8 cellular contexts compared by ENCODE assay signal in the genomic region with DNA sequence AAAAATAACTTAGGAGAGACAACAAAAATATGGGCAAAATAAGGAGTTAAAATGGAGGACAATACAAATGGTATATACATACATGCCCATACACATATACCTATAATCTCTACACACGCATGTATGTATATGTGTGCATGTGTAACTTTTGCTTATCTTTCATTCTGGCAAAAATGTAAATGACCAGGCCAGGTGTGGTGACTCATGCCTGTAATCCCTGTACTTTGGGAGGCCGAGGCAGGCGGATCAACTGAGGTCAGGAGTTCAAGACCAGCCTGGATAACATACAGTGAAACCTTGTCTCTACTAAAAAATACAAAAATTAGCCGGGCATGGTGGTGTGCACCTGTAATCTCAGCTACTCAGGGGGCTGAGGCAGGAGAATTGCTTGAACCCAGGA. TPM values are rescaled to one million over a fixed set of nuclear protein-coding genes. Genes with fewer than 3 reads are reported as not detected.
DNase-seq lines count a peak whose midpoint lies in the region; ATAC-seq, FAIRE-seq and TF ChIP-seq lines count a peak whose summit lies in the region.
"Not testable (repeated sequence)": the region's sequence is repeated elsewhere in the genome, so short reads cannot be mapped to it uniquely, and the experiment has no call there.
"Had no signal": no experiment of that assay in that cellular context is flagged by ENCODE, and none has a peak within 500 bp of the region (broad histone marks: within the 10 kb centered on the region; RNA-seq: fewer than 3 reads in every experiment).

No MANE protein-coding gene starts in this region.

- 93% methylated on average over 4 of the region's 4 CpGs for WGBS in A549 (ENCODE audit: missing lambda C conversion rate)
- 95 to 100% methylated on average over 4 of the region's 4 CpGs for WGBS in endodermal cell (ENCODE audit: insufficient coverage in 1 of 2, insufficient read length in 1 of 2), 2 experiments

- H3K4me1 ChIP-seq in A549 (peaks cover 31% of the 10 kb centered on the region), HCT116 (ENCODE audit: control insufficient read depth in 1 of 2, insufficient read depth in 2 of 2, low read length in 2 of 2) (peaks cover 7 to 40% of the 10 kb centered on the region in 2 experiments; a peak in 3 of 4 replicates)
- not testable (repeated sequence) for H3K4me1 ChIP-seq in endodermal cell (ENCODE audit: control insufficient read depth, insufficient read depth, low read length)

- not testable (repeated sequence) for H3K9me2 ChIP-seq in HCT116 (ENCODE audit: insufficient read depth)

- H3K9me3 Mint-ChIP-seq in endodermal cell, result peaks cover 14% of the 10 kb centered on the region

- H4K20me1 ChIP-seq in HCT116 (ENCODE audit: insufficient read depth), result not testable (repeated sequence)

- ATAC-seq in A549, T-helper 17 cell: not testable (repeated sequence)
- ATAC-seq in HCT116, result peak; percentile 42

- POLR2A ChIA-PET in A549 (lab: Yijun Ruan, JAX), result interaction anchor here (0.6 to 1.8 kb wide), 2 partner anchors 19 kb away, joined by 3 to 10 read pairs; a partner anchor contains a TSS
- POLR2A ChIA-PET in HCT116 (lab: Charles Lee), result interaction anchor here (3.4 kb wide), 1 partner anchor 19 kb away, joined by 18 read pairs; a partner anchor contains a TSS

- not testable (repeated sequence) for FAIRE-seq in A549 (lab: Jason Lieb, UNC)

- peaks cover 23% of the 10 kb centered on the region for H3K4me1 Mint-ChIP-seq in T-helper 17 cell
- H3K4me1 Mint-ChIP-seq in endodermal cell, result not testable (repeated sequence)

- not testable (repeated sequence) for H3K4me3 ChIP-seq in A549; HCT116 (replicated peaks in 1 of 2; ENCODE audit: low read depth in 1 of 2, low read length in 2 of 2); endodermal cell (ENCODE audit: low read length)

- not testable (repeated sequence) for H3K79me2 ChIP-seq in HCT116 (ENCODE audit: insufficient read depth, low read length)

- H3K36me3 ChIP-seq in HCT116 (ENCODE audit: control insufficient read depth in 1 of 2, insufficient read depth in 2 of 2, low read length in 2 of 2); endodermal cell (ENCODE audit: control insufficient read depth, insufficient read depth, low read length): not testable (repeated sequence)

- not testable (repeated sequence) for TF ChIP-seq RAD21 in A549 (conservative IDR thresholded peaks at IDR 0.05 in 1 of 2, IDR thresholded peaks at IDR 0.05 in 1 of 2); HCT116 (IDR thresholded peaks at IDR 0.05; ENCODE audit: low read depth)

- TF ChIP-seq CTCF in A549 (IDR thresholded peaks at IDR 0.05); HCT116 (IDR thresholded peaks at IDR 0.05 in 2 of 3, conservative IDR thresholded peaks at IDR 0.05 in 1 of 3; ENCODE audit: borderline replicate concordance in 1 of 3, insufficient read depth in 1 of 3, low read depth in 2 of 3, low read length in 2 of 3); endodermal cell (conservative IDR thresholded peaks at IDR 0.05): not testable (repeated sequence)

- H3K9me3 ChIP-seq in A549; HCT116 (ENCODE audit: control insufficient read depth in 1 of 2, insufficient read depth in 1 of 2, low read depth in 1 of 2, low read length in 2 of 2); T-helper 17 cell (ENCODE audit: control insufficient read depth, low read length, poor library complexity, severe bottlenecking); endodermal cell (ENCODE audit: control insufficient read depth, low read length): not testable (repeated sequence)

- CTCF ChIA-PET in A549 (lab: Yijun Ruan, JAX); HCT116 (lab: Charles Lee): not testable (repeated sequence)

- H2AFZ ChIP-seq in HCT116 (ENCODE audit: low read depth, low read length, poor library complexity, severe bottlenecking), result not testable (repeated sequence)

- H3K27me3 Mint-ChIP-seq in T-helper 17 cell; endodermal cell (ENCODE audit: insufficient read depth): not testable (repeated sequence)

- not testable (repeated sequence) for H3K4me2 ChIP-seq in A549
- peak overlapping the region; percentile 41 for H3K4me2 ChIP-seq in HCT116 (ENCODE audit: low read length)

- not testable (repeated sequence) for H3K9ac ChIP-seq in HCT116 (ENCODE audit: low read length); endodermal cell (ENCODE audit: extremely low read depth, low read length, poor library complexity, severe bottlenecking)

- BruUV-seq in HCT116 (replicated peaks; lab: Mats Ljungman, UMichigan), result not testable (repeated sequence)

- H3K27ac Mint-ChIP-seq in T-helper 17 cell, result peak overlapping the region; percentile 95
- peak overlapping the region; percentile 4 for H3K27ac Mint-ChIP-seq in endodermal cell

- RAD21 ChIA-PET in HCT116 (lab: Charles Lee; ENCODE audit: low non-redundant PET in 1 of 2, low total read pairs in 2 of 2, uncharacterized antibody in 2 of 2, unreplicated experiment in 2 of 2), result not testable (repeated sequence)

- not testable (repeated sequence) for H3K36me3 Mint-ChIP-seq in T-helper 17 cell (ENCODE audit: low read depth)
- peaks cover 37% of the 10 kb centered on the region for H3K36me3 Mint-ChIP-seq in endodermal cell (ENCODE audit: low read depth)

- intact Hi-C loops in HCT116 (cut with micrococcal nuclease), result not testable (repeated sequence)

- not testable (repeated sequence) for H3K27ac ChIP-seq in A549; HCT116 (ENCODE audit: low read depth, low read length); endodermal cell (ENCODE audit: low read depth, low read length)

- TF ChIP-seq POLR2A in A549 (IDR thresholded peaks at IDR 0.05; ENCODE audit: low read length); HCT116 (IDR thresholded peaks at IDR 0.05; ENCODE audit: borderline replicate concordance, extremely low read depth, insufficient read depth, insufficient read length): not testable (repeated sequence)

- TF ChIP-seq EP300 in A549 (IDR thresholded peaks at IDR 0.05), result not testable (repeated sequence)

- not testable (repeated sequence) for DNase-seq in A549 (ENCODE audit: low read depth in 1 of 2, low spot score in 1 of 2); HCT116 (ENCODE audit: low read depth, low spot score); T-helper 17 cell; endodermal cell
- peak; percentile 35 for DNase-seq in mesenteric fat pad (ENCODE audit: low spot score)

- H3K27me3 ChIP-seq in HCT116 (ENCODE audit: insufficient read depth, low read length); endodermal cell (ENCODE audit: control insufficient read depth, insufficient read depth, low read length, poor library complexity, severe bottlenecking): not testable (repeated sequence)

- not testable (repeated sequence) for H3K4me3 Mint-ChIP-seq in T-helper 17 cell, endodermal cell

TF ChIP-seq in A549, 52 proteins besides CTCF, POLR2A, EP300 and RAD21:
- TF ChIP-seq FOSL2 (IDR thresholded peaks at IDR 0.05), result not testable (repeated sequence)
- peak; percentile 18; the same call in 1 of the 2 replicates for TF ChIP-seq FOSL2 (CRISPR knock-in tag; IDR thresholded peaks at IDR 0.05)

TF ChIP-seq in HCT116, 20 proteins besides CTCF, POLR2A, EP300 and RAD21:
- TF ChIP-seq SP1 (IDR thresholded peaks at IDR 0.05; ENCODE audit: low read depth) (peak; percentile 16; the same call in 1 of the 2 replicates), JUND (IDR thresholded peaks at IDR 0.05) (0 out of 2 replicates have a peak, but pooled peaks have one; percentile 10)

RNA-seq across cellular contexts. Expression of a gene that starts 18.9 kb away (rescaled TPM):
- 145 and 202 TPM in 2 replicates for polyA plus RNA-seq in A549 (2011; rRNA removed)
- 54.2 and 63.4 TPM in 2 replicates for polyA plus RNA-seq in A549 (2012; cell fraction: cytosol; rRNA removed)
- 178 and 186 TPM in 2 replicates for polyA plus RNA-seq in A549 (2012; cell fraction: nucleus; rRNA removed)
- polyA plus RNA-seq in A549 (2017; fragmentation: RNase III; extraction: RNeasy Plus Mini Kit Qiagen cat#74134 plus additional on column Dnase treatment), result 77.5 to 80.0 TPM (median 78.6 TPM) in 3 replicates
- 144 and 151 TPM in 2 replicates for polyA minus RNA-seq in A549 (2011; rRNA and poly(A)+ RNA removed)
- 146 TPM for total RNA-seq in HCT116 (2021; ENCODE audit: unreplicated experiment)
- 91.8 and 97.3 TPM in 2 replicates for polyA plus RNA-seq in HCT116 (2012)
- 1,000 to 10,000 TPM in 1 of 2 donors, 100 to 1,000 TPM in 1; 776 to 1,091 TPM for total RNA-seq in T-helper 17 cell
- total RNA-seq in endodermal cell, result 100 to 1,000 TPM; 133 to 173 TPM
- polyA plus RNA-seq in endodermal cell (2013, experiment 1 of 2), result 132 TPM
- polyA plus RNA-seq in endodermal cell (2013, experiment 2 of 2), result 134 TPM
- 697 TPM for total RNA-seq in mesenteric fat pad

RNA-seq across cellular contexts. Expression of a gene that starts 31.1 kb away (rescaled TPM):
- polyA plus RNA-seq in A549 (2011; rRNA removed), result 61.2 and 67.9 TPM in 2 replicates
- 44.7 and 49.2 TPM in 2 replicates for polyA plus RNA-seq in A549 (2012; cell fraction: cytosol; rRNA removed)
- polyA plus RNA-seq in A549 (2012; cell fraction: nucleus; rRNA removed), result 19.4 and 22.9 TPM in 2 replicates
- 117 to 128 TPM (median 121 TPM) in 3 replicates for polyA plus RNA-seq in A549 (2017; fragmentation: RNase III; extraction: RNeasy Plus Mini Kit Qiagen cat#74134 plus additional on column Dnase treatment)
- 23.9 and 24.4 TPM in 2 replicates for polyA minus RNA-seq in A549 (2011; rRNA and poly(A)+ RNA removed)
- total RNA-seq in HCT116 (2021; ENCODE audit: unreplicated experiment), result 130 TPM
- 73.2 and 101 TPM in 2 replicates for polyA plus RNA-seq in HCT116 (2012)
- total RNA-seq in T-helper 17 cell, result 100 to 1,000 TPM; 152 to 173 TPM
- 100 to 1,000 TPM; 266 to 364 TPM for total RNA-seq in endodermal cell
- polyA plus RNA-seq in endodermal cell (2013, experiment 1 of 2), result 140 TPM
- 146 TPM for polyA plus RNA-seq in endodermal cell (2013, experiment 2 of 2)
- total RNA-seq in mesenteric fat pad, result 138 TPM

RNA-seq across cellular contexts. Expression of a gene that starts 49.1 kb away (rescaled TPM):
- 1.3 and 1.8 TPM in 2 replicates for polyA plus RNA-seq in A549 (2011; rRNA removed)
- polyA plus RNA-seq in A549 (2012; cell fraction: cytosol; rRNA removed), result 3.1 and 3.6 TPM in 2 replicates
- polyA plus RNA-seq in A549 (2012; cell fraction: nucleus; rRNA removed), result 15.6 and 15.8 TPM in 2 replicates
- polyA plus RNA-seq in A549 (2017; fragmentation: RNase III; extraction: RNeasy Plus Mini Kit Qiagen cat#74134 plus additional on column Dnase treatment), result 1.3 to 2.0 TPM (median 1.5 TPM) in 3 replicates
- polyA minus RNA-seq in A549 (2011; rRNA and poly(A)+ RNA removed), result 0.54 and 1.2 TPM in 2 replicates
- 4.3 TPM for total RNA-seq in HCT116 (2021; ENCODE audit: unreplicated experiment)
- polyA plus RNA-seq in HCT116 (2012), result 2.5 and 4.3 TPM in 2 replicates
- total RNA-seq in T-helper 17 cell, result 1 to 10 TPM in 1 of 2 donors, under 1 TPM in 1; 0.39 to 1.6 TPM
- total RNA-seq in endodermal cell, result 1 to 10 TPM; 3.7 to 3.9 TPM
- polyA plus RNA-seq in endodermal cell (2013, experiment 1 of 2), result 2.9 TPM
- 1.5 TPM for polyA plus RNA-seq in endodermal cell (2013, experiment 2 of 2)
- total RNA-seq in mesenteric fat pad, result 76.4 TPM
- total RNA-seq: A673, Daoy had no signal
- polyA plus RNA-seq: CD8-positive, alpha-beta memory T cell had no signal

Comparison
In these comparisons a context has a peak if more than half of its experiments do, and no peak if none do; other contexts are left out.
1. RNA of a gene that starts 49.1 kb away (total RNA-seq): 76.4 TPM in mesenteric fat pad (single experiment); 4.3 TPM in HCT116 (single experiment), 3.7 to 3.9 TPM in endodermal cell and 0.39 to 1.6 TPM in T-helper 17 cell; every median in the first group is over 10 times any median in the second.